Comparison of ENCODE assay signal across 1 cellular context in genomic region chr17:36486204-36487194, GRCh38.
TF ChIP-seq lines count a peak whose summit lies in the region.

Gene ZNHIT3, plus strand, starts transcription at chr17:36486681. Its CDS starts 19 bp downstream, at chr17:36486700.

TF ChIP-seq in HepG2, 621 proteins besides CTCF, POLR2A, EP300 and RAD21 (continued from another document and continues in another):
- TF ChIP-seq ZNF281 (CRISPR knock-in tag; IDR thresholded peaks at IDR 0.05; ENCODE audit: borderline replicate concordance) (0 out of 2 replicates have a peak, but pooled peaks have one; percentile 25), HNF1B (CRISPR knock-in tag; IDR thresholded peaks at IDR 0.05) (peak; percentile 76), SP5 (CRISPR knock-in tag; IDR thresholded peaks at IDR 0.05; ENCODE audit: borderline replicate concordance, low read depth) (peak; percentile 53; the same call in 1 of the 2 replicates), POLR2G (IDR thresholded peaks at IDR 0.05; ENCODE audit: low read depth, low read length) (peak; percentile 83), GABPB1 (CRISPR knock-in tag; IDR thresholded peaks at IDR 0.05) (peak; percentile 90), ZBTB38 (CRISPR knock-in tag; IDR thresholded peaks at IDR 0.05) (peak; percentile 38; the same call in 1 of the 2 replicates), KLF13 (CRISPR knock-in tag; IDR thresholded peaks at IDR 0.05) (no peak), ZNF784 (CRISPR knock-in tag; IDR thresholded peaks at IDR 0.05; ENCODE audit: borderline replicate concordance) (peak; percentile 91), ZBTB39 (CRISPR knock-in tag; IDR thresholded peaks at IDR 0.05) (no peak), CSRNP1 (CRISPR knock-in tag; IDR thresholded peaks at IDR 0.05) (peak; percentile 60; the same call in 1 of the 2 replicates), FLYWCH1 (CRISPR knock-in tag; IDR thresholded peaks at IDR 0.05) (no peak), ELK4 (CRISPR knock-in tag; IDR thresholded peaks at IDR 0.05; ENCODE audit: borderline replicate concordance) (no peak), IKZF5 (CRISPR knock-in tag; IDR thresholded peaks at IDR 0.05) (peak; percentile 88), DDIT3 (CRISPR knock-in tag; IDR thresholded peaks at IDR 0.05) (no peak), CEBPG (CRISPR knock-in tag; IDR thresholded peaks at IDR 0.05) (peak; percentile 29; the same call in 1 of the 2 replicates), ZNF256 (CRISPR knock-in tag; conservative IDR thresholded peaks at IDR 0.05) (no peak), ZNF749 (CRISPR knock-in tag; IDR thresholded peaks at IDR 0.05; ENCODE audit: borderline replicate concordance) (no peak; the same call in 1 of the 2 replicates), ZNF317 (CRISPR knock-in tag; IDR thresholded peaks at IDR 0.05) (peak; percentile 36), MAFF (IDR thresholded peaks at IDR 0.05; ENCODE audit: low read depth, low read length) (0 out of 2 replicates have a peak, but pooled peaks have one; percentile 37), TBP (CRISPR knock-in tag; IDR thresholded peaks at IDR 0.05) (no peak), PATZ1 (CRISPR knock-in tag; IDR thresholded peaks at IDR 0.05) (0 out of 2 replicates have a peak, but pooled peaks have one; percentile 12), ZNF33B (CRISPR knock-in tag; IDR thresholded peaks at IDR 0.05) (peak; percentile 56; the same call in 1 of the 2 replicates), ZNF180 (CRISPR knock-in tag; IDR thresholded peaks at IDR 0.05; ENCODE audit: borderline replicate concordance, low read depth) (no peak), RNF219 (CRISPR knock-in tag; IDR thresholded peaks at IDR 0.05) (no peak), SMAD3 (CRISPR knock-in tag; IDR thresholded peaks at IDR 0.05) (peak; percentile 65; the same call in 1 of the 2 replicates), CENPBD1 (CRISPR knock-in tag; IDR thresholded peaks at IDR 0.05; ENCODE audit: borderline replicate concordance, low read depth) (no peak), UBTF (CRISPR knock-in tag; IDR thresholded peaks at IDR 0.05) (peak; percentile 61; the same call in 1 of the 2 replicates), DPF2 (CRISPR knock-in tag; IDR thresholded peaks at IDR 0.05; ENCODE audit: borderline replicate concordance, low read depth) (no peak), HCFC1 (IDR thresholded peaks at IDR 0.05; ENCODE audit: low read depth, low read length) (peak; percentile 57; the same call in 1 of the 2 replicates), TFE3 (CRISPR knock-in tag; IDR thresholded peaks at IDR 0.05) (peak; percentile 72), ZMAT3 (CRISPR knock-in tag; conservative IDR thresholded peaks at IDR 0.05) (peak; percentile 71; the same call in 1 of the 2 replicates)
